In the genomic region with DNA sequence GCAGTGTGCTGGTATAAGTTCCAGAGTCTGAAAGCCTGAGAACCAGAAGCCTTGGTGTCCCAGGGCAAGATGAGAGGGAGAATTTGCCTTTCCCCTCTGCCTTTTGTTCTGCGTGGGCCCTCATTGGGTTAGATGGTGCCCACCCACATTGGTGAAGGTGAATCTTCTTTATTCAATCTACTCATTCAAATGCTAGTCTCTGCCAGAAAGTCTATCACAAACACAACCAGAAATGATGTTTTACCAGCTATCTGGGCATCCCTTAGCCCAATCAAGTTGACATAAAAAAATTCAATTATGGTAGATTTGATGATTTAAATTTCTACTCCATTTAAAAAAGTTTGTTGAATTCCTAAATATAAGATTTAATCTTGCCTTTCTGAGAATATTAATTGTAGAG, we compare ENCODE assay signal across 22 cellular contexts. TPM values are rescaled to one million over a fixed set of nuclear protein-coding genes. Genes with fewer than 3 reads are reported as not detected.
DNase-seq lines count a peak whose midpoint lies in the region; ATAC-seq, FAIRE-seq and TF ChIP-seq lines count a peak whose summit lies in the region.
"Had no signal": no experiment of that assay in that cellular context is flagged by ENCODE, and none has a peak within 500 bp of the region (broad histone marks: within the 10 kb centered on the region; RNA-seq: fewer than 3 reads in every experiment).

No MANE protein-coding gene starts in this region.

- no peak overlapping the region for H2BK5ac ChIP-seq in trophoblast cell (ENCODE audit: low read depth, low read length, poor library complexity)

- no peak overlapping the region for H2BK120ac ChIP-seq in trophoblast cell (ENCODE audit: insufficient read depth, low read length, poor library complexity)

- H3K9ac ChIP-seq in trophoblast cell (ENCODE audit: low read length) = no peak overlapping the region
- H3K9ac ChIP-seq: BLaER1 had no signal

- WGBS in trophoblast cell (ENCODE audit: extremely low coverage, insufficient coverage, insufficient read length) = no CpG with 5 or more reads among the region's 1 CpG

- peaks cover 19% of the 10 kb centered on the region for H3K9me3 Mint-ChIP-seq in WTC11

- H3K4me2 ChIP-seq in trophoblast cell (ENCODE audit: low read length) = no peak overlapping the region
- H3K4me2 ChIP-seq: BLaER1 had no signal

- no peaks in the 10 kb centered on the region for H3K27me3 ChIP-seq in trophoblast cell (ENCODE audit: insufficient read depth, low read length)
- H3K27me3 ChIP-seq: BE2C, BLaER1 had no signal

- no peak overlapping the region for H3K18ac ChIP-seq in trophoblast cell (ENCODE audit: low read length)

- no peaks in the 10 kb centered on the region for H3K79me1 ChIP-seq in trophoblast cell (ENCODE audit: low read length)

- POLR2A ChIA-PET in WTC11 (lab: Charles Lee) = no interaction called here

- TF ChIP-seq CTCF in WTC11 (IDR thresholded peaks at IDR 0.05) (no peak), mucosa of descending colon (IDR thresholded peaks at IDR 0.05) (no peak)

- H3K4ac ChIP-seq in trophoblast cell (ENCODE audit: low read depth, low read length) = no peak overlapping the region

- H3K36me3 ChIP-seq in trophoblast cell (ENCODE audit: control insufficient read depth in 1 of 2, insufficient read depth in 2 of 2, low read length in 2 of 2) = peaks cover 0 to 5% of the 10 kb centered on the region in 2 experiments
- H3K36me3 ChIP-seq in mucosa of descending colon (ENCODE audit: low read depth) = no peaks in the 10 kb centered on the region
- H3K36me3 ChIP-seq: BE2C had no signal

- CTCF ChIA-PET in WTC11 (lab: Charles Lee) = no interaction called here

- H3K4me3 Mint-ChIP-seq in WTC11 = no peak overlapping the region
- H3K4me3 Mint-ChIP-seq: CD14-positive monocyte; CD4-positive, alpha-beta memory T cell; CD4-positive, CD25-positive, alpha-beta regulatory T cell; CD8-positive, alpha-beta memory T cell had no signal

- no peaks in the 10 kb centered on the region for H3K27me3 Mint-ChIP-seq in WTC11 (ENCODE audit: low read depth)
- H3K27me3 Mint-ChIP-seq: CD4-positive, alpha-beta memory T cell; CD4-positive, CD25-positive, alpha-beta regulatory T cell had no signal

- H3K4me1 ChIP-seq in trophoblast cell (ENCODE audit: control insufficient read depth in 1 of 2, insufficient read depth in 2 of 2, low read length in 2 of 2) (no peaks in the 10 kb centered on the region), mucosa of descending colon (ENCODE audit: low read depth) (no peaks in the 10 kb centered on the region)
- H3K4me1 ChIP-seq: BE2C, BLaER1 had no signal

- intact Hi-C loops in mucosa of descending colon (cut with DNase I, micrococcal nuclease) = no loop called here

- H4K91ac ChIP-seq in trophoblast cell (ENCODE audit: low read depth, low read length) = no peak overlapping the region

- DNase-seq in WTC11 (ENCODE audit: low spot score) (no peak), frontal cortex (ENCODE audit: low spot score in 2 of 2) (no peak), trophoblast cell (no peak), mucosa of descending colon (no peak), globus pallidus (ENCODE audit: low spot score) (no peak), DMS153 (lab: John Stamatoyannopoulos, UW) (no peak)
- DNase-seq: ACHN; BE2C; C1 segment of cervical spinal cord; CD4-positive, alpha-beta memory T cell; CD4-positive, CD25-positive, alpha-beta regulatory T cell; CD8-positive, alpha-beta memory T cell; COR-L47; DMS 273 treated with DMSO at 0.1 percent for 48 hours; DMS79 treated with DMSO at 0.1 percent for 48 hours; GF-D8 had no signal

- H3K27ac ChIP-seq in trophoblast cell (ENCODE audit: low read depth, low read length) = no peak overlapping the region
- H3K27ac ChIP-seq: 22Rv1, BLaER1 had no signal

- H2BK12ac ChIP-seq in trophoblast cell (ENCODE audit: low read length) = peak overlapping the region; percentile 44

- H3K4me3 ChIP-seq in trophoblast cell (ENCODE audit: low read depth, low read length) (no peak overlapping the region), mucosa of descending colon (no peak overlapping the region)
- H3K4me3 ChIP-seq: BLaER1 had no signal

- no peak overlapping the region for H2AFZ ChIP-seq in trophoblast cell (ENCODE audit: insufficient read depth, low read length, poor library complexity)

- H3K4me1 Mint-ChIP-seq in WTC11 = no peaks in the 10 kb centered on the region
- H3K4me1 Mint-ChIP-seq: CD8-positive, alpha-beta memory T cell had no signal

- FAIRE-seq in A204.1 (lab: Jason Lieb, UNC) (peak; percentile 3), frontal cortex (lab: Jason Lieb, UNC) (peak; percentile 51)
- FAIRE-seq: GM12891, GM19239 had no signal

- H3K9me3 ChIP-seq in trophoblast cell (ENCODE audit: insufficient read depth, low read depth, low read length) = peaks cover 2% of the 10 kb centered on the region
- H3K9me3 ChIP-seq in mucosa of descending colon = no peaks in the 10 kb centered on the region
- H3K9me3 ChIP-seq: BE2C had no signal

- no peak overlapping the region for H4K8ac ChIP-seq in trophoblast cell (ENCODE audit: low read depth, low read length)

- H2AK5ac ChIP-seq in trophoblast cell (ENCODE audit: low read length) = no peak overlapping the region

- H3K14ac ChIP-seq in trophoblast cell (ENCODE audit: low read length) = no peak overlapping the region

- ATAC-seq in WTC11 (no peak), mucosa of descending colon (no peak)

- peaks cover 21% of the 10 kb centered on the region for H3K36me3 Mint-ChIP-seq in WTC11

- H4K12ac ChIP-seq in trophoblast cell (ENCODE audit: low read depth, low read length) = no peak overlapping the region

- H3K79me2 ChIP-seq in trophoblast cell (ENCODE audit: control insufficient read depth, insufficient read depth, low read length, poor library complexity) = no peaks in the 10 kb centered on the region

- no peak overlapping the region for H3K27ac Mint-ChIP-seq in WTC11
- H3K27ac Mint-ChIP-seq: CD14-positive monocyte; CD4-positive, alpha-beta memory T cell; CD4-positive, CD25-positive, alpha-beta regulatory T cell; CD8-positive, alpha-beta memory T cell had no signal

- no peak overlapping the region for H3K23ac ChIP-seq in trophoblast cell (ENCODE audit: low read length)

TF ChIP-seq in WTC11, 78 proteins besides CTCF, POLR2A, EP300 and RAD21:
- TF ChIP-seq, protein P1, sequence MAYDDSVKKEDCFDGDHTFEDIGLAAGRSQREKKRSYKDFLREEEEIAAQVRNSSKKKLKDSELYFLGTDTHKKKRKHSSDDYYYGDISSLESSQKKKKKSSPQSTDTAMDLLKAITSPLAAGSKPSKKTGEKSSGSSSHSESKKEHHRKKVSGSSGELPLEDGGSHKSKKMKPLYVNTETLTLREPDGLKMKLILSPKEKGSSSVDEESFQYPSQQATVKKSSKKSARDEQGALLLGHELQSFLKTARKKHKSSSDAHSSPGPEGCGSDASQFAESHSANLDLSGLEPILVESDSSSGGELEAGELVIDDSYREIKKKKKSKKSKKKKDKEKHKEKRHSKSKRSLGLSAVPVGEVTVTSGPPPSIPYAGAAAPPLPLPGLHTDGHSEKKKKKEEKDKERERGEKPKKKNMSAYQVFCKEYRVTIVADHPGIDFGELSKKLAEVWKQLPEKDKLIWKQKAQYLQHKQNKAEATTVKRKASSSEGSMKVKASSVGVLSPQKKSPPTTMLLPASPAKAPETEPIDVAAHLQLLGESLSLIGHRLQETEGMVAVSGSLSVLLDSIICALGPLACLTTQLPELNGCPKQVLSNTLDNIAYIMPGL (CRISPR knock-in tag; IDR thresholded peaks at IDR 0.05) = no peak
- TF ChIP-seq IRF2 (CRISPR knock-in tag; IDR thresholded peaks at IDR 0.05; ENCODE audit: borderline replicate concordance, low read depth) (no peak), ZNF423 (CRISPR knock-in tag; IDR thresholded peaks at IDR 0.05) (no peak), ZNF416 (CRISPR knock-in tag; IDR thresholded peaks at IDR 0.05) (0 out of 2 replicates have a peak, but pooled peaks have one; percentile 22)

RNA-seq across cellular contexts. Expression of a gene that starts 22.2 kb away (rescaled TPM):
- total RNA-seq in WTC11 (2021) (23.6 to 27.6 TPM (median 27.5 TPM) in 3 replicates), frontal cortex (46.5 TPM), mucosa of descending colon (10 to 100 TPM; 31.9 to 41.1 (median 32.8) TPM)
- 19.5 and 19.8 TPM in 2 replicates for polyA plus RNA-seq in trophoblast cell (2013)

RNA-seq across cellular contexts. Expression of a gene that starts 40.4 kb away (rescaled TPM):
- total RNA-seq in WTC11 (2021) = 27.6 to 39.5 TPM (median 28.0 TPM) in 3 replicates
- 4.1 TPM for total RNA-seq in frontal cortex
- 6.5 and 6.9 TPM in 2 replicates for polyA plus RNA-seq in trophoblast cell (2013)
- 10 to 100 TPM; 19.7 to 50.0 (median 35.3) TPM for total RNA-seq in mucosa of descending colon
- total RNA-seq: CD4-positive, alpha-beta memory T cell had no signal
- polyA plus RNA-seq: CD14-positive monocyte; CD4-positive, alpha-beta memory T cell; CD4-positive, CD25-positive, alpha-beta regulatory T cell; CD8-positive, alpha-beta memory T cell had no signal
